Comparison of ENCODE assay signal across 1 cellular context in genomic region chr16:47611848-47612493, GRCh38.
TF ChIP-seq lines count a peak whose summit lies in the region.

No MANE protein-coding gene starts in this region.

TF ChIP-seq in HepG2, 621 proteins besides CTCF, POLR2A, EP300 and RAD21 (continued from another document):
- no peak for TF ChIP-seq ZNF383 (CRISPR knock-in tag; IDR thresholded peaks at IDR 0.05; ENCODE audit: borderline replicate concordance)
- no peak for TF ChIP-seq KDM5B (CRISPR knock-in tag; IDR thresholded peaks at IDR 0.05; ENCODE audit: borderline replicate concordance)
- no peak for TF ChIP-seq PITX1 (CRISPR knock-in tag; IDR thresholded peaks at IDR 0.05)
- no peak for TF ChIP-seq ELF1 (CRISPR knock-in tag; IDR thresholded peaks at IDR 0.05)
- TF ChIP-seq ZNF749 (CRISPR knock-in tag; IDR thresholded peaks at IDR 0.05; ENCODE audit: borderline replicate concordance): no peak
- no peak for TF ChIP-seq ZNF138 (CRISPR knock-in tag; IDR thresholded peaks at IDR 0.05; ENCODE audit: low read depth)
- no peak for TF ChIP-seq CC2D1A (CRISPR knock-in tag; IDR thresholded peaks at IDR 0.05)
- TF ChIP-seq HES4 (CRISPR knock-in tag; IDR thresholded peaks at IDR 0.05; ENCODE audit: borderline replicate concordance): no peak
- no peak for TF ChIP-seq ASH2L (IDR thresholded peaks at IDR 0.05; ENCODE audit: insufficient read length, low read depth, low read length)
- no peak for TF ChIP-seq ZNF30 (CRISPR knock-in tag; IDR thresholded peaks at IDR 0.05)
- TF ChIP-seq GFI1 (CRISPR knock-in tag; IDR thresholded peaks at IDR 0.05; ENCODE audit: borderline replicate concordance): no peak
- no peak for TF ChIP-seq ZNF629 (CRISPR knock-in tag; conservative IDR thresholded peaks at IDR 0.05)
- no peak for TF ChIP-seq MNT (IDR thresholded peaks at IDR 0.05)
